8 cellular contexts compared by ENCODE assay signal in genomic region chr18:48896875-48897511, GRCh38.
DNase-seq lines count a peak whose midpoint lies in the region; ATAC-seq and TF ChIP-seq lines count a peak whose summit lies in the region.

No MANE protein-coding gene starts in this region.

- no peaks in the 10 kb centered on the region for H3K9me3 ChIP-seq in tibial artery

- intact Hi-C loops in tibial artery (cut with DNase I; ENCODE audit: low total_unique reads), result no loop called here

- peak overlapping the region; percentile 57 for H3K27ac Mint-ChIP-seq in activated naive CD8-positive, alpha-beta T cell treated with anti-CD3 and anti-CD28 coated beads, Interleukin-2, amount 50 U/mL, for 24 hours

- peaks cover 0 to 44% (median 30%) of the 10 kb centered on the region in 4 donors for H3K4me1 ChIP-seq in tibial artery

- no peak for TF ChIP-seq CTCF in tibial artery (IDR thresholded peaks at IDR 0.05)

- H3K4me3 Mint-ChIP-seq in activated naive CD8-positive, alpha-beta T cell treated with anti-CD3 and anti-CD28 coated beads, Interleukin-2, amount 50 U/mL, for 24 hours, result no peak overlapping the region

- in situ Hi-C loops in KBM-7 (cut with MboI; ENCODE audit: low pct_unique_long_range_greater_than_20kb, low sequenced_read_pairs), result no loop called here

- peaks cover 6% of the 10 kb centered on the region for H3K9me3 Mint-ChIP-seq in activated naive CD8-positive, alpha-beta T cell treated with anti-CD3 and anti-CD28 coated beads, Interleukin-2, amount 50 U/mL, for 24 hours

- peak; percentile 76 for ATAC-seq in activated naive CD8-positive, alpha-beta T cell treated with anti-CD3 and anti-CD28 coated beads, Interleukin-2, amount 50 U/mL, for 24 hours
- ATAC-seq in HG02970 (IDR thresholded peaks at IDR 0.05; ENCODE audit: low FRiP score, unreplicated experiment), result no peak

- H3K4me3 ChIP-seq in tibial artery, result no peak overlapping the region

- no peaks in the 10 kb centered on the region for H3K36me3 ChIP-seq in tibial artery

- peak overlapping the region; percentile 64 to 65 for H3K27ac ChIP-seq in tibial artery

- peak; percentile 17 for DNase-seq in stimulated activated CD4-positive, alpha-beta T cell treated with anti-CD3 and anti-CD28 coated beads, Interleukin-4, amount 100 ng/mL, for 24 hours
- no peak for DNase-seq in stimulated activated CD4-positive, alpha-beta T cell treated with anti-CD3 and anti-CD28 coated beads, Interleukin-2, amount 100 ng/mL, for 48 hours
- DNase-seq in KBM-7, result peak; percentile 95
- peak; percentile 63 for DNase-seq in activated naive CD8-positive, alpha-beta T cell treated with anti-CD3 and anti-CD28 coated beads, Interleukin-2, amount 50 U/mL, for 24 hours
- DNase-seq in kidney tubule cell (ENCODE audit: low spot score), result peak; percentile 43
- DNase-seq in tibial artery, result peak; percentile 82 to 86
- DNase-seq in SW 1271 (lab: John Stamatoyannopoulos, UW), result no peak

- peaks cover 2% of the 10 kb centered on the region for H3K27me3 Mint-ChIP-seq in activated naive CD8-positive, alpha-beta T cell treated with anti-CD3 and anti-CD28 coated beads, Interleukin-2, amount 50 U/mL, for 24 hours

- H3K27me3 ChIP-seq in tibial artery, result no peaks in the 10 kb centered on the region

- peaks cover 2% of the 10 kb centered on the region for H3K36me3 Mint-ChIP-seq in activated naive CD8-positive, alpha-beta T cell treated with anti-CD3 and anti-CD28 coated beads, Interleukin-2, amount 50 U/mL, for 24 hours (ENCODE audit: low read depth)

- H3K4me1 Mint-ChIP-seq in activated naive CD8-positive, alpha-beta T cell treated with anti-CD3 and anti-CD28 coated beads, Interleukin-2, amount 50 U/mL, for 24 hours, result peaks cover 29% of the 10 kb centered on the region

Comparison
In these comparisons a context has a peak if more than half of its experiments do, and no peak if none do; other contexts are left out.
1. DNase-seq: peak in stimulated activated CD4-positive, alpha-beta T cell treated with anti-CD3 and anti-CD28 coated beads, Interleukin-4, amount 100 ng/mL, for 24 hours (single experiment), KBM-7 (single experiment), activated naive CD8-positive, alpha-beta T cell treated with anti-CD3 and anti-CD28 coated beads, Interleukin-2, amount 50 U/mL, for 24 hours (single experiment), kidney tubule cell (single experiment) and tibial artery (2 of 2); none in stimulated activated CD4-positive, alpha-beta T cell treated with anti-CD3 and anti-CD28 coated beads, Interleukin-2, amount 100 ng/mL, for 48 hours (0 of 2) and SW 1271 (0 of 2).